ENCODE assay signal across 1 cellular context in the genomic region with DNA sequence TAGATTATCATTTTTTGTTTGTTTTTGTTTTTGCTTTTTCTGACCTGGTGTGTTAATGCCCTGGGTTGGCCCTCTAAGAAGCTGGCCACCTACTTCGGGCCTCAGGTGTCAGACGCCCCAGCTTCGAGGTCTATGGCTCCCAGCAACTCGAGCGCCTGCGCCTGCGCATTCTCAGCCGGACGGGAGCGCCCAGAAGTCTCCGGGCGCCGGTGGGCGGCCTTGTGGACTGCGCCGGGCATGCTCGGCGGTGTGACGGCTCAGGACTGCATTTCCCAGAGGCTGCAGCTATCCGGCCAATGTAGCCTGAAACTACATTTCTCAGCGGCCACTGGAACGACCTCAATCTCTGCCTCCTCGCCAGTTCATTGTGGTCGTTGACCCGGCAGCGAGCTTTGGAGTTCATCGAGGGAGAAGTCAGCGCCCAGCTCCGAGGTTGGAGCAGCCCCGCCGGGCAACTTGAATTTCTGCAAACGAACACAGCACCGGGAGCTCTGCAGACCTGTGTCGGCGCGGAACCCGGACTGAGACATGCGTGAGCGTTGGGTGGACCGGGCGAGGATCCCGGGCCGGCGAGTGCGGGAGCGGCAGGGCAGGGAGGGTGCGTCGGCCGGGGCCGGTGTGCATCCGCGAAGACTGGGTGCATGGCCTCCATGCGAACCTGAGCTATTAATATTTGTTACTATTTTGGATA.
TF ChIP-seq lines count a peak whose summit lies in the region.

A gene (plus strand): TSS at position 219 of the 691 bp plus-strand sequence. CDS start 3,045 bp downstream, outside the sequence.

TF ChIP-seq in HepG2, 621 proteins besides CTCF, POLR2A, EP300 and RAD21 (continued from another document and continues in another):
- peak; percentile 83; the same call in 1 of the 2 replicates for TF ChIP-seq ZNF598 (CRISPR knock-in tag; IDR thresholded peaks at IDR 0.05; ENCODE audit: borderline replicate concordance)
- TF ChIP-seq PHF21A (CRISPR knock-in tag; IDR thresholded peaks at IDR 0.05) = peak; percentile 59
- TF ChIP-seq, protein P1, sequence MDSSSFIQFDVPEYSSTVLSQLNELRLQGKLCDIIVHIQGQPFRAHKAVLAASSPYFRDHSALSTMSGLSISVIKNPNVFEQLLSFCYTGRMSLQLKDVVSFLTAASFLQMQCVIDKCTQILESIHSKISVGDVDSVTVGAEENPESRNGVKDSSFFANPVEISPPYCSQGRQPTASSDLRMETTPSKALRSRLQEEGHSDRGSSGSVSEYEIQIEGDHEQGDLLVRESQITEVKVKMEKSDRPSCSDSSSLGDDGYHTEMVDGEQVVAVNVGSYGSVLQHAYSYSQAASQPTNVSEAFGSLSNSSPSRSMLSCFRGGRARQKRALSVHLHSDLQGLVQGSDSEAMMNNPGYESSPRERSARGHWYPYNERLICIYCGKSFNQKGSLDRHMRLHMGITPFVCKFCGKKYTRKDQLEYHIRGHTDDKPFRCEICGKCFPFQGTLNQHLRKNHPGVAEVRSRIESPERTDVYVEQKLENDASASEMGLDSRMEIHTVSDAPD (CRISPR knock-in tag; IDR thresholded peaks at IDR 0.05) = no peak; the same call in 1 of the 2 replicates
- TF ChIP-seq, protein P2, sequence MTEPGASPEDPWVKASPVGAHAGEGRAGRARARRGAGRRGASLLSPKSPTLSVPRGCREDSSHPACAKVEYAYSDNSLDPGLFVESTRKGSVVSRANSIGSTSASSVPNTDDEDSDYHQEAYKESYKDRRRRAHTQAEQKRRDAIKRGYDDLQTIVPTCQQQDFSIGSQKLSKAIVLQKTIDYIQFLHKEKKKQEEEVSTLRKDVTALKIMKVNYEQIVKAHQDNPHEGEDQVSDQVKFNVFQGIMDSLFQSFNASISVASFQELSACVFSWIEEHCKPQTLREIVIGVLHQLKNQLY (CRISPR knock-in tag; IDR thresholded peaks at IDR 0.05) = no peak
- TF ChIP-seq NCOR1 (IDR thresholded peaks at IDR 0.05; ENCODE audit: borderline replicate concordance, low read length) = no peak
- no peak for TF ChIP-seq SIX1 (CRISPR knock-in tag; IDR thresholded peaks at IDR 0.05; ENCODE audit: borderline replicate concordance)
- TF ChIP-seq, protein P3, sequence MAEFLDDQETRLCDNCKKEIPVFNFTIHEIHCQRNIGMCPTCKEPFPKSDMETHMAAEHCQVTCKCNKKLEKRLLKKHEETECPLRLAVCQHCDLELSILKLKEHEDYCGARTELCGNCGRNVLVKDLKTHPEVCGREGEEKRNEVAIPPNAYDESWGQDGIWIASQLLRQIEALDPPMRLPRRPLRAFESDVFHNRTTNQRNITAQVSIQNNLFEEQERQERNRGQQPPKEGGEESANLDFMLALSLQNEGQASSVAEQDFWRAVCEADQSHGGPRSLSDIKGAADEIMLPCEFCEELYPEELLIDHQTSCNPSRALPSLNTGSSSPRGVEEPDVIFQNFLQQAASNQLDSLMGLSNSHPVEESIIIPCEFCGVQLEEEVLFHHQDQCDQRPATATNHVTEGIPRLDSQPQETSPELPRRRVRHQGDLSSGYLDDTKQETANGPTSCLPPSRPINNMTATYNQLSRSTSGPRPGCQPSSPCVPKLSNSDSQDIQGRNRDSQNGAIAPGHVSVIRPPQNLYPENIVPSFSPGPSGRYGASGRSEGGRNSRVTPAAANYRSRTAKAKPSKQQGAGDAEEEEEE (CRISPR knock-in tag; IDR thresholded peaks at IDR 0.05; ENCODE audit: borderline replicate concordance) = no peak
- TF ChIP-seq DNMT1 (CRISPR knock-in tag; IDR thresholded peaks at IDR 0.05) = no peak
- TF ChIP-seq, protein P4, sequence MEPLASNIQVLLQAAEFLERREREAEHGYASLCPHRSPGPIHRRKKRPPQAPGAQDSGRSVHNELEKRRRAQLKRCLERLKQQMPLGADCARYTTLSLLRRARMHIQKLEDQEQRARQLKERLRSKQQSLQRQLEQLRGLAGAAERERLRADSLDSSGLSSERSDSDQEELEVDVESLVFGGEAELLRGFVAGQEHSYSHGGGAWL (CRISPR knock-in tag; IDR thresholded peaks at IDR 0.05) = peak; percentile 60; the same call in 1 of the 2 replicates
- TF ChIP-seq SP5 (CRISPR knock-in tag; IDR thresholded peaks at IDR 0.05; ENCODE audit: borderline replicate concordance, low read depth) = 0 out of 2 replicates have a peak, but pooled peaks have one; percentile 20
- TF ChIP-seq ZNF605 (CRISPR knock-in tag; IDR thresholded peaks at IDR 0.05) = peak; percentile 77; the same call in 1 of the 2 replicates
- TF ChIP-seq ZNF713 (CRISPR knock-in tag; IDR thresholded peaks at IDR 0.05) = no peak
- no peak for TF ChIP-seq HMGA1 (CRISPR knock-in tag; conservative IDR thresholded peaks at IDR 0.05)
- peak; percentile 72 for TF ChIP-seq YY1 (IDR thresholded peaks at IDR 0.05; ENCODE audit: insufficient read depth, insufficient replicate concordance, low read depth, low read length)
- TF ChIP-seq, protein P5, sequence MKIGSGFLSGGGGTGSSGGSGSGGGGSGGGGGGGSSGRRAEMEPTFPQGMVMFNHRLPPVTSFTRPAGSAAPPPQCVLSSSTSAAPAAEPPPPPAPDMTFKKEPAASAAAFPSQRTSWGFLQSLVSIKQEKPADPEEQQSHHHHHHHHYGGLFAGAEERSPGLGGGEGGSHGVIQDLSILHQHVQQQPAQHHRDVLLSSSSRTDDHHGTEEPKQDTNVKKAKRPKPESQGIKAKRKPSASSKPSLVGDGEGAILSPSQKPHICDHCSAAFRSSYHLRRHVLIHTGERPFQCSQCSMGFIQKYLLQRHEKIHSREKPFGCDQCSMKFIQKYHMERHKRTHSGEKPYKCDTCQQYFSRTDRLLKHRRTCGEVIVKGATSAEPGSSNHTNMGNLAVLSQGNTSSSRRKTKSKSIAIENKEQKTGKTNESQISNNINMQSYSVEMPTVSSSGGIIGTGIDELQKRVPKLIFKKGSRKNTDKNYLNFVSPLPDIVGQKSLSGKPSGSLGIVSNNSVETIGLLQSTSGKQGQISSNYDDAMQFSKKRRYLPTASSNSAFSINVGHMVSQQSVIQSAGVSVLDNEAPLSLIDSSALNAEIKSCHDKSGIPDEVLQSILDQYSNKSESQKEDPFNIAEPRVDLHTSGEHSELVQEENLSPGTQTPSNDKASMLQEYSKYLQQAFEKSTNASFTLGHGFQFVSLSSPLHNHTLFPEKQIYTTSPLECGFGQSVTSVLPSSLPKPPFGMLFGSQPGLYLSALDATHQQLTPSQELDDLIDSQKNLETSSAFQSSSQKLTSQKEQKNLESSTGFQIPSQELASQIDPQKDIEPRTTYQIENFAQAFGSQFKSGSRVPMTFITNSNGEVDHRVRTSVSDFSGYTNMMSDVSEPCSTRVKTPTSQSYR (CRISPR knock-in tag; IDR thresholded peaks at IDR 0.05; ENCODE audit: borderline replicate concordance) = 0 out of 2 replicates have a peak, but pooled peaks have one; percentile 8
- TF ChIP-seq TP53 (CRISPR knock-in tag; conservative IDR thresholded peaks at IDR 0.05) = 0 out of 2 replicates have a peak, but pooled peaks have one; percentile 37
- TF ChIP-seq MAZ (IDR thresholded peaks at IDR 0.05; ENCODE audit: borderline replicate concordance, low read depth, low read length) = no peak
- peak; percentile 41; the same call in 1 of the 2 replicates for TF ChIP-seq MAZ (CRISPR knock-in tag; IDR thresholded peaks at IDR 0.05; ENCODE audit: low read depth)
- no peak for TF ChIP-seq ZNF30 (CRISPR knock-in tag; IDR thresholded peaks at IDR 0.05)
- no peak for TF ChIP-seq ZFP36 (IDR thresholded peaks at IDR 0.05; ENCODE audit: borderline replicate concordance, low read depth, low read length, partially characterized antibody)
- TF ChIP-seq MBD4 (IDR thresholded peaks at IDR 0.05; ENCODE audit: borderline replicate concordance, low read length) = no peak
- TF ChIP-seq ZNF709 (CRISPR knock-in tag; IDR thresholded peaks at IDR 0.05) = peak; percentile 95
- TF ChIP-seq, protein P6, sequence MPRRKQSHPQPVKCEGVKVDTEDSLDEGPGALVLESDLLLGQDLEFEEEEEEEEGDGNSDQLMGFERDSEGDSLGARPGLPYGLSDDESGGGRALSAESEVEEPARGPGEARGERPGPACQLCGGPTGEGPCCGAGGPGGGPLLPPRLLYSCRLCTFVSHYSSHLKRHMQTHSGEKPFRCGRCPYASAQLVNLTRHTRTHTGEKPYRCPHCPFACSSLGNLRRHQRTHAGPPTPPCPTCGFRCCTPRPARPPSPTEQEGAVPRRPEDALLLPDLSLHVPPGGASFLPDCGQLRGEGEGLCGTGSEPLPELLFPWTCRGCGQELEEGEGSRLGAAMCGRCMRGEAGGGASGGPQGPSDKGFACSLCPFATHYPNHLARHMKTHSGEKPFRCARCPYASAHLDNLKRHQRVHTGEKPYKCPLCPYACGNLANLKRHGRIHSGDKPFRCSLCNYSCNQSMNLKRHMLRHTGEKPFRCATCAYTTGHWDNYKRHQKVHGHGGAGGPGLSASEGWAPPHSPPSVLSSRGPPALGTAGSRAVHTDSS (CRISPR knock-in tag; conservative IDR thresholded peaks at IDR 0.05) = no peak
- TF ChIP-seq, protein P7, sequence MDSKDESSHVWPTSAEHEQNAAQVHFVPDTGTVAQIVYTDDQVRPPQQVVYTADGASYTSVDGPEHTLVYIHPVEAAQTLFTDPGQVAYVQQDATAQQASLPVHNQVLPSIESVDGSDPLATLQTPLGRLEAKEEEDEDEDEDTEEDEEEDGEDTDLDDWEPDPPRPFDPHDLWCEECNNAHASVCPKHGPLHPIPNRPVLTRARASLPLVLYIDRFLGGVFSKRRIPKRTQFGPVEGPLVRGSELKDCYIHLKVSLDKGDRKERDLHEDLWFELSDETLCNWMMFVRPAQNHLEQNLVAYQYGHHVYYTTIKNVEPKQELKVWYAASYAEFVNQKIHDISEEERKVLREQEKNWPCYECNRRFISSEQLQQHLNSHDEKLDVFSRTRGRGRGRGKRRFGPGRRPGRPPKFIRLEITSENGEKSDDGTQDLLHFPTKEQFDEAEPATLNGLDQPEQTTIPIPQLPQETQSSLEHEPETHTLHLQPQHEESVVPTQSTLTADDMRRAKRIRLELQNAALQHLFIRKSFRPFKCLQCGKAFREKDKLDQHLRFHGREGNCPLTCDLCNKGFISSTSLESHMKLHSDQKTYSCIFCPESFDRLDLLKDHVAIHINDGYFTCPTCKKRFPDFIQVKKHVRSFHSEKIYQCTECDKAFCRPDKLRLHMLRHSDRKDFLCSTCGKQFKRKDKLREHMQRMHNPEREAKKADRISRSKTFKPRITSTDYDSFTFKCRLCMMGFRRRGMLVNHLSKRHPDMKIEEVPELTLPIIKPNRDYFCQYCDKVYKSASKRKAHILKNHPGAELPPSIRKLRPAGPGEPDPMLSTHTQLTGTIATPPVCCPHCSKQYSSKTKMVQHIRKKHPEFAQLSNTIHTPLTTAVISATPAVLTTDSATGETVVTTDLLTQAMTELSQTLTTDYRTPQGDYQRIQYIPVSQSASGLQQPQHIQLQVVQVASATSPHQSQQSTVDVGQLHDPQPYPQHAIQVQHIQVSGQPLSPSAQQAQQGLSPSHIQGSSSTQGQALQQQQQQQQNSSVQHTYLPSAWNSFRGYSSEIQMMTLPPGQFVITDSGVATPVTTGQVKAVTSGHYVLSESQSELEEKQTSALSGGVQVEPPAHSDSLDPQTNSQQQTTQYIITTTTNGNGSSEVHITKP (CRISPR knock-in tag; IDR thresholded peaks at IDR 0.05; ENCODE audit: low read depth) = peak; percentile 70; the same call in 1 of the 2 replicates
- no peak for TF ChIP-seq ZNF674 (CRISPR knock-in tag; IDR thresholded peaks at IDR 0.05; ENCODE audit: low read depth)
- TF ChIP-seq SMARCC2 (IDR thresholded peaks at IDR 0.05) = no peak
- peak; percentile 77 for TF ChIP-seq RXRA (CRISPR knock-in tag; IDR thresholded peaks at IDR 0.05)
- TF ChIP-seq, protein P8, sequence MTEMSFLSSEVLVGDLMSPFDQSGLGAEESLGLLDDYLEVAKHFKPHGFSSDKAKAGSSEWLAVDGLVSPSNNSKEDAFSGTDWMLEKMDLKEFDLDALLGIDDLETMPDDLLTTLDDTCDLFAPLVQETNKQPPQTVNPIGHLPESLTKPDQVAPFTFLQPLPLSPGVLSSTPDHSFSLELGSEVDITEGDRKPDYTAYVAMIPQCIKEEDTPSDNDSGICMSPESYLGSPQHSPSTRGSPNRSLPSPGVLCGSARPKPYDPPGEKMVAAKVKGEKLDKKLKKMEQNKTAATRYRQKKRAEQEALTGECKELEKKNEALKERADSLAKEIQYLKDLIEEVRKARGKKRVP (CRISPR knock-in tag; IDR thresholded peaks at IDR 0.05) = 0 out of 4 replicates have a peak, but pooled peaks of 1 of the 2 experiments have one; percentile 16
- no peak for TF ChIP-seq FLYWCH1 (CRISPR knock-in tag; IDR thresholded peaks at IDR 0.05)
- TF ChIP-seq RFXANK (CRISPR knock-in tag; IDR thresholded peaks at IDR 0.05) = no peak
- TF ChIP-seq, protein P9, sequence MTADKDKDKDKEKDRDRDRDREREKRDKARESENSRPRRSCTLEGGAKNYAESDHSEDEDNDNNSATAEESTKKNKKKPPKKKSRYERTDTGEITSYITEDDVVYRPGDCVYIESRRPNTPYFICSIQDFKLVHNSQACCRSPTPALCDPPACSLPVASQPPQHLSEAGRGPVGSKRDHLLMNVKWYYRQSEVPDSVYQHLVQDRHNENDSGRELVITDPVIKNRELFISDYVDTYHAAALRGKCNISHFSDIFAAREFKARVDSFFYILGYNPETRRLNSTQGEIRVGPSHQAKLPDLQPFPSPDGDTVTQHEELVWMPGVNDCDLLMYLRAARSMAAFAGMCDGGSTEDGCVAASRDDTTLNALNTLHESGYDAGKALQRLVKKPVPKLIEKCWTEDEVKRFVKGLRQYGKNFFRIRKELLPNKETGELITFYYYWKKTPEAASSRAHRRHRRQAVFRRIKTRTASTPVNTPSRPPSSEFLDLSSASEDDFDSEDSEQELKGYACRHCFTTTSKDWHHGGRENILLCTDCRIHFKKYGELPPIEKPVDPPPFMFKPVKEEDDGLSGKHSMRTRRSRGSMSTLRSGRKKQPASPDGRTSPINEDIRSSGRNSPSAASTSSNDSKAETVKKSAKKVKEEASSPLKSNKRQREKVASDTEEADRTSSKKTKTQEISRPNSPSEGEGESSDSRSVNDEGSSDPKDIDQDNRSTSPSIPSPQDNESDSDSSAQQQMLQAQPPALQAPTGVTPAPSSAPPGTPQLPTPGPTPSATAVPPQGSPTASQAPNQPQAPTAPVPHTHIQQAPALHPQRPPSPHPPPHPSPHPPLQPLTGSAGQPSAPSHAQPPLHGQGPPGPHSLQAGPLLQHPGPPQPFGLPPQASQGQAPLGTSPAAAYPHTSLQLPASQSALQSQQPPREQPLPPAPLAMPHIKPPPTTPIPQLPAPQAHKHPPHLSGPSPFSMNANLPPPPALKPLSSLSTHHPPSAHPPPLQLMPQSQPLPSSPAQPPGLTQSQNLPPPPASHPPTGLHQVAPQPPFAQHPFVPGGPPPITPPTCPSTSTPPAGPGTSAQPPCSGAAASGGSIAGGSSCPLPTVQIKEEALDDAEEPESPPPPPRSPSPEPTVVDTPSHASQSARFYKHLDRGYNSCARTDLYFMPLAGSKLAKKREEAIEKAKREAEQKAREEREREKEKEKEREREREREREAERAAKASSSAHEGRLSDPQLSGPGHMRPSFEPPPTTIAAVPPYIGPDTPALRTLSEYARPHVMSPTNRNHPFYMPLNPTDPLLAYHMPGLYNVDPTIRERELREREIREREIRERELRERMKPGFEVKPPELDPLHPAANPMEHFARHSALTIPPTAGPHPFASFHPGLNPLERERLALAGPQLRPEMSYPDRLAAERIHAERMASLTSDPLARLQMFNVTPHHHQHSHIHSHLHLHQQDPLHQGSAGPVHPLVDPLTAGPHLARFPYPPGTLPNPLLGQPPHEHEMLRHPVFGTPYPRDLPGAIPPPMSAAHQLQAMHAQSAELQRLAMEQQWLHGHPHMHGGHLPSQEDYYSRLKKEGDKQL (CRISPR knock-in tag; IDR thresholded peaks at IDR 0.05; ENCODE audit: low read depth) = no peak
- TF ChIP-seq HCFC1 (IDR thresholded peaks at IDR 0.05; ENCODE audit: low read depth, low read length) = peak; percentile 62
- TF ChIP-seq ZSCAN25 (CRISPR knock-in tag; IDR thresholded peaks at IDR 0.05) = 0 out of 2 replicates have a peak, but pooled peaks have one; percentile 32
